Comparison of ENCODE assay signal across 8 cellular contexts in genomic region chr4:8961388-8961787, GRCh38.
DNase-seq lines count a peak whose midpoint lies in the region; ATAC-seq and TF ChIP-seq lines count a peak whose summit lies in the region.
"Not testable (repeated sequence)": the region's sequence is repeated elsewhere in the genome, so short reads cannot be mapped to it uniquely, and the experiment has no call there.

No MANE protein-coding gene starts in this region.

- H3K4me3 ChIP-seq in body of pancreas, left ventricle myocardium inferior: not testable (repeated sequence)

- H3K36me3 Mint-ChIP-seq in nephron progenitor cell (ENCODE audit: low read depth) = not testable (repeated sequence)

- intact Hi-C loops in body of pancreas (cut with DNase I); left ventricle myocardium inferior (cut with micrococcal nuclease): not testable (repeated sequence)

- peaks cover 36% of the 10 kb centered on the region for H3K9me3 Mint-ChIP-seq in nephron progenitor cell

- ATAC-seq in body of pancreas = not testable (repeated sequence)

- 5% methylated on average over 10 of the region's 10 CpGs; no CpG with 5 or more reads in 1 of the 2 donors for WGBS in body of pancreas, 2 donors

- H3K36me3 ChIP-seq in body of pancreas (replicated peaks in 1 of 2; ENCODE audit: insufficient read depth in 1 of 2, low read depth in 2 of 2); left ventricle myocardium inferior: not testable (repeated sequence)

- not testable (repeated sequence) for H3K27me3 ChIP-seq in body of pancreas
- peaks cover 88% of the 10 kb centered on the region for H3K27me3 ChIP-seq in left ventricle myocardium inferior (ENCODE audit: low read depth)

- H3K27ac Mint-ChIP-seq in nephron progenitor cell = not testable (repeated sequence)

- not testable (repeated sequence) for H3K4me1 ChIP-seq in body of pancreas, left ventricle myocardium inferior

- not testable (repeated sequence) for H3K9me3 ChIP-seq in body of pancreas; left ventricle myocardium inferior (replicated peaks)

- peak; percentile 11 for DNase-seq in CMK (ENCODE audit: low read depth)
- peak; percentile 55 for DNase-seq in HK-2 (ENCODE audit: unreplicated experiment)
- peak; percentile 44 for DNase-seq in NK-92 treated with Interleukin-12 subunit alpha and Interleukin-12 subunit beta, amount 100 ng/mL, for 24 hours (lab: John Stamatoyannopoulos, UW)
- DNase-seq in activated CD4-positive, alpha-beta T cell treated with anti-CD3 and anti-CD28 coated beads for 48 hours = peak; percentile 82
- peak; percentile 75 to 88 (median 78) for DNase-seq in body of pancreas
- not testable (repeated sequence) for DNase-seq in left ventricle myocardium inferior
- peak; percentile 78 for DNase-seq in nephron progenitor cell
- DNase-seq in stimulated activated CD8-positive, alpha-beta memory T cell treated with anti-CD3 and anti-CD28 coated beads, Interleukin-15, amount 100 ng/mL, for 48 hours (ENCODE audit: low read depth in 2 of 2) = peak; percentile 19 to 47

- H3K4me3 Mint-ChIP-seq in nephron progenitor cell = not testable (repeated sequence)

- H3K4me1 Mint-ChIP-seq in nephron progenitor cell = not testable (repeated sequence)

- TF ChIP-seq CTCF in body of pancreas (IDR thresholded peaks at IDR 0.05) = peak in 6 of 7 experiments; percentile 39 to 60 (median 49)
- peak; percentile 57 for TF ChIP-seq CTCF in left ventricle myocardium inferior (IDR thresholded peaks at IDR 0.05; ENCODE audit: borderline replicate concordance)
- peak; percentile 40 for TF ChIP-seq CTCF in nephron progenitor cell (IDR thresholded peaks at IDR 0.05)

- not testable (repeated sequence) for H3K27ac ChIP-seq in body of pancreas; left ventricle myocardium inferior (replicated peaks)

- not testable (repeated sequence) for TF ChIP-seq POLR2A in body of pancreas (IDR thresholded peaks at IDR 0.05)

- H3K27me3 Mint-ChIP-seq in nephron progenitor cell (ENCODE audit: low read depth, poor library complexity) = peaks cover 58% of the 10 kb centered on the region
